Comparison of ENCODE assay signal across 1 cellular context in the genomic region with DNA sequence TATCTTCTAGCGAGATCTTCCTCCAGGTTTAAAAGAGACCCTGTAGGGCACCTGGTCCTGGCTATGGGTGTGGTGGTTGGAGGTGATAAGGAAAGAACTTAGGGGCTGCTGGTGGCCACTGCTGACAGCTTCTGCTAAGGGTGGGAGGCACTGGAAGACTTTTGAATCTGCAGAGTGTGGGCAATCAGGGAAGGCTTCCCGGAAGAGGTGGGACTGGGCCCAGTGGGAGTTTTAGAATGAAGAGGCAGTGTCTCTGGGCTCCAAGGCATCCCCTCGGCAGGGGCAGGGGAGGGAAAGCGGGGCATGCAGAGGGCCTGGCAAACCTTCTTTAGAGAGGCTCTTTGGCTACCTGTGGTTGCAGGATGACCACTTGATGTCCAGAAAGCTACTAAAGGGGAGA.
A peak's percentile ranks its signal among the peaks of the same experiment; 100 is the strongest.
TF ChIP-seq lines count a peak whose summit lies in the region.

No MANE protein-coding gene starts in this region.

TF ChIP-seq in A549, 52 proteins besides CTCF, POLR2A, EP300 and RAD21 (continued from another document):
- peak; percentile 59 for TF ChIP-seq ZFP36 (IDR thresholded peaks at IDR 0.05; ENCODE audit: borderline replicate concordance, partially characterized antibody)
